11 cellular contexts compared by ENCODE assay signal in genomic region chr10:80136134-80136571, GRCh38. TPM values are rescaled to one million over a fixed set of nuclear protein-coding genes. Genes with fewer than 3 reads are reported as not detected.
DNase-seq lines count a peak whose midpoint lies in the region; ATAC-seq and TF ChIP-seq lines count a peak whose summit lies in the region.
"Had no signal": no experiment of that assay in that cellular context is flagged by ENCODE, and none has a peak within 500 bp of the region (broad histone marks: within the 10 kb centered on the region; RNA-seq: fewer than 3 reads in every experiment).

No MANE protein-coding gene starts in this region.

- DNase-seq in HFFc6, result peak; percentile 59
- DNase-seq in cardiac fibroblast (ENCODE audit: low read depth in 2 of 2), result peak; percentile 95 to 98
- peak; percentile 44 to 59 for DNase-seq in left colon
- DNase-seq in thyroid gland, result peak; percentile 48 to 55
- DNase-seq in stimulated activated CD4-positive, alpha-beta T cell treated with anti-CD3 and anti-CD28 coated beads, Interleukin-12 subunit alpha, Interleukin-12 subunit beta, amount 100 ng/mL, for 4 hours, result no peak
- DNase-seq in amygdala (lab: John Stamatoyannopoulos, UW), result no peak
- no peak for DNase-seq in activated T-cell treated with anti-CD3 and anti-CD28 coated beads, Interleukin-2, amount 50 U/mL, for 1 hour
- DNase-seq: activated B cell treated with CpG ODN at 0.5 μM for 24 hours; activated naive CD8-positive, alpha-beta T cell treated with anti-CD3 and anti-CD28 coated beads for 36 hours; occipital lobe had no signal

- no peak for ATAC-seq in left colon
- no peak for ATAC-seq in GM21723 (IDR thresholded peaks at IDR 0.05; ENCODE audit: unreplicated experiment)

- H3K4me3 ChIP-seq in cardiac fibroblast (replicated peaks in 1 of 2; ENCODE audit: low read depth in 2 of 2, low read length in 2 of 2) (no peak overlapping the region), thyroid gland (replicated peaks in 1 of 3) (no peak overlapping the region)

- no peaks in the 10 kb centered on the region for H3K9me3 ChIP-seq in thyroid gland

- no peaks in the 10 kb centered on the region for H3K27me3 ChIP-seq in thyroid gland

- no peak overlapping the region for H3K27ac ChIP-seq in thyroid gland

- H3K4me1 Mint-ChIP-seq in HFFc6 (ENCODE audit: low read depth), result peaks cover 44% of the 10 kb centered on the region

- peaks cover 0 to 6% of the 10 kb centered on the region in 2 donors for H3K4me1 ChIP-seq in thyroid gland

- TF ChIP-seq POLR2A in thyroid gland (IDR thresholded peaks at IDR 0.05), result no peak

- H3K36me3 Mint-ChIP-seq in HFFc6 (ENCODE audit: low read depth), result no peaks in the 10 kb centered on the region
- H3K36me3 Mint-ChIP-seq: activated naive CD8-positive, alpha-beta T cell treated with anti-CD3 and anti-CD28 coated beads for 36 hours had no signal

- H3K9me3 Mint-ChIP-seq in HFFc6, result no peaks in the 10 kb centered on the region
- H3K9me3 Mint-ChIP-seq: activated B cell treated with CpG ODN at 0.5 μM for 24 hours; activated naive CD8-positive, alpha-beta T cell treated with anti-CD3 and anti-CD28 coated beads for 36 hours had no signal

- peak overlapping the region; percentile 74 for H3K27ac Mint-ChIP-seq in HFFc6
- H3K27ac Mint-ChIP-seq: activated B cell treated with CpG ODN at 0.5 μM for 24 hours; activated naive CD8-positive, alpha-beta T cell treated with anti-CD3 and anti-CD28 coated beads for 36 hours had no signal

- 50 to 53% methylated on average over 8 of the region's 8 CpGs for WGBS in thyroid gland, 2 donors

- no peaks in the 10 kb centered on the region for H3K36me3 ChIP-seq in thyroid gland

- peak overlapping the region; percentile 50 for H3K4me3 Mint-ChIP-seq in HFFc6
- H3K4me3 Mint-ChIP-seq: activated B cell treated with CpG ODN at 0.5 μM for 24 hours; activated naive CD8-positive, alpha-beta T cell treated with anti-CD3 and anti-CD28 coated beads for 36 hours had no signal

- peaks cover 8% of the 10 kb centered on the region for H3K27me3 Mint-ChIP-seq in HFFc6 (ENCODE audit: insufficient read depth)

- TF ChIP-seq CTCF in HFFc6 (IDR thresholded peaks at IDR 0.05) (no peak), cardiac fibroblast (IDR thresholded peaks at IDR 0.05; ENCODE audit: low read depth, low read length) (no peak), thyroid gland (IDR thresholded peaks at IDR 0.05) (no peak)

- intact Hi-C loops in left colon (cut with DNase I, micrococcal nuclease) (no loop called here), thyroid gland (cut with DNase I) (no loop called here)

RNA-seq across cellular contexts. Expression of gene PLAC9, which starts 3.6 kb away (rescaled TPM):
- 1 to 10 TPM; 2.1 to 6.6 (median 6.2) TPM for total RNA-seq in HFFc6 (2021; fragmentation: NEBNext Ultra II Directional; extraction: Animal tissue kit (Norgen Biotek cat#: 25700))
- total RNA-seq in left colon (1 to 10 TPM; 4.2 to 8.2 TPM), thyroid gland (10 to 100 TPM in 3 of 4 donors, 1 to 10 TPM in 1; 5.5 to 65.6 (median 33.6) TPM)
- total RNA-seq: activated B cell treated with CpG ODN at 0.5 μM for 24 hours; activated naive CD8-positive, alpha-beta T cell treated with anti-CD3 and anti-CD28 coated beads for 36 hours had no signal

RNA-seq across cellular contexts. Expression of gene TMEM254, which starts 57.7 kb away (rescaled TPM):
- 10 to 100 TPM; 11.7 to 14.8 (median 13.7) TPM for total RNA-seq in HFFc6 (2021; fragmentation: NEBNext Ultra II Directional; extraction: Animal tissue kit (Norgen Biotek cat#: 25700))
- total RNA-seq in left colon (10 to 100 TPM; 26.6 to 31.2 TPM), thyroid gland (10 to 100 TPM; 12.2 to 25.0 (median 19.8) TPM)

Comparison
In these comparisons a context has a peak if more than half of its experiments do, and no peak if none do; other contexts are left out.
1. DNase-seq: peak in HFFc6 (single experiment), cardiac fibroblast (2 of 2), left colon (2 of 2) and thyroid gland (2 of 2); none in stimulated activated CD4-positive, alpha-beta T cell treated with anti-CD3 and anti-CD28 coated beads, Interleukin-12 subunit alpha, Interleukin-12 subunit beta, amount 100 ng/mL, for 4 hours (single experiment), amygdala (0 of 56) and activated T-cell treated with anti-CD3 and anti-CD28 coated beads, Interleukin-2, amount 50 U/mL, for 1 hour (single experiment).